8 cellular contexts compared by ENCODE assay signal in the genomic region with DNA sequence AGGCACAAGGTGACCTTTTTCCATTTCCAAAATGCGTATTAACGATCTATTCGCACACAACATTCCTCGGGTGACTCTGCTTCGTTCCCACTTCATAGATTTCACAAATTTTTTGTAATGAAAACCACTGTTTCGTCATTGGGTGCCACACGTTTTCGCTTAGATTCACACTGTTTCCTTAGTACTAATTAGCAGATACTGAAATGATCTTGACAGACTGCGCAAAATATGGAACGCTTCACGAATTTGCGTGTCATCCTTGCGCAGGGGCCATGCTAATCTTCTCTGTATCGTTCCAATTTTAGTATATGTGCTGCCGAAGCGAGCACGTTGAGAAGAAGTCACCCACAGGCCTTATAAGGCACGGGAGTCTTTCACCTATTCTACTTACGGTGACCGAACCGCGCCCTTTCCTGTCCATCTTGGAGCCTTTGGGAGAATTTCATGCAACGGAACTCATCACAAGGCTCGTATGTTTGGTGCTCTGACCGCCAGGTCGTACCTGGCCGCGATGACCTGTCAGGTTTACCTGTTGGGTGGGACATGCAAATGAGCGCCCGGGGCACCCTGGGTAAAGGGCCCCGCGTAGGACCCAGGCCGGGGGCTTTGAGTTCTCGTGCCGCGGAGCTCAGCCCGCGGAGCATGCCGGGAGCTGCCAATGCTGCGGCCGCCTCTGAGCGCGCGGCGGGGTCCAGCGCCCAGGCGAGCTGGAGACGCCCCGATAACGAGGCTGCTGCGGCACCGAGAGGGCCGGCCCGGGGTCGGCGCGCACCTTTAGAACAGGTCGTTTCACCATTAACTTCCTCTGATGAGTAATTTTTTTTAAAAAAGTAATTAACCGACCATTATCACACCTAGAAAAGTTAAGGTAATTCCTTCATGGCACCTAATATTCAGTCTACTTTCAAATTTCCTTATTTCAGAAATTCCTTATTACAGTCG. TPM values are rescaled to one million over a fixed set of nuclear protein-coding genes. Genes with fewer than 3 reads are reported as not detected.
DNase-seq lines count a peak whose midpoint lies in the region; FAIRE-seq lines count a peak whose summit lies in the region.

A gene (minus strand): TSS at position 329 of the 942 bp plus-strand sequence.

- H3K23ac ChIP-seq in neuronal stem cell (ENCODE audit: low read depth, low read length, poor library complexity), result no peak within 1 kb of the TSS

- peak within 1 kb of the TSS; percentile 88 for H3K4me2 ChIP-seq in neuronal stem cell (ENCODE audit: insufficient read depth, low read length, poor library complexity, severe bottlenecking)

- H3K14ac ChIP-seq in neuronal stem cell (ENCODE audit: low read length), result no peak within 1 kb of the TSS

- no peak within 1 kb of the TSS for H3K4ac ChIP-seq in neuronal stem cell (ENCODE audit: low read length)

- H4K91ac ChIP-seq in neuronal stem cell (ENCODE audit: low read depth, low read length, poor library complexity), result no peak within 1 kb of the TSS

- H3K4me1 ChIP-seq in neuronal stem cell (ENCODE audit: control insufficient read depth in 2 of 2, insufficient read depth in 1 of 2, low read depth in 1 of 2, low read length in 2 of 2) (no peaks in the 10 kb centered on the region), subcutaneous abdominal adipose tissue (ENCODE audit: control insufficient read depth in 5 of 5, insufficient read depth in 5 of 5, low read length in 5 of 5) (peaks cover 3 to 38% (median 33%) of the 10 kb centered on the region in 5 donors)

- no peak within 1 kb of the TSS for H2BK15ac ChIP-seq in neuronal stem cell (ENCODE audit: low read length)

- peak within 1 kb of the TSS; percentile 82 for H3K9ac ChIP-seq in neuronal stem cell (ENCODE audit: low read depth, low read length, poor library complexity)
- peak within 1 kb of the TSS; percentile 12 to 90 (median 84) for H3K9ac ChIP-seq in subcutaneous abdominal adipose tissue (ENCODE audit: low read length in 5 of 5)

- H3K27ac ChIP-seq in neuronal stem cell (replicated peaks; ENCODE audit: low read length) (no peak within 1 kb of the TSS), subcutaneous abdominal adipose tissue (ENCODE audit: low read depth, low read length) (peak within 1 kb of the TSS; percentile 79)

- no peak within 1 kb of the TSS for H2BK120ac ChIP-seq in neuronal stem cell (ENCODE audit: low read depth, low read length)

- H2AK5ac ChIP-seq in neuronal stem cell (ENCODE audit: low read depth, low read length), result no peak within 1 kb of the TSS

- no peak for FAIRE-seq in frontal cortex (lab: Jason Lieb, UNC)

- no peak within 1 kb of the TSS for H2BK5ac ChIP-seq in neuronal stem cell (ENCODE audit: low read length)

- peak; percentile 91 for DNase-seq in ELR (ENCODE audit: low read depth)
- DNase-seq in H7, result peak; percentile 89
- peak; percentile 90 for DNase-seq in LoVo (ENCODE audit: low spot score)
- peak; percentile 79 for DNase-seq in SHP77 treated with DMSO at 0.1 percent for 48 hours (lab: John Stamatoyannopoulos, UW)
- DNase-seq in activated naive CD4-positive, alpha-beta T cell (lab: John Stamatoyannopoulos, UW), result peak; percentile 69 to 85 (median 80)
- DNase-seq in frontal cortex (ENCODE audit: low spot score in 2 of 2), result peak; percentile 60 to 64
- DNase-seq in neuronal stem cell (ENCODE audit: low spot score), result peak; percentile 90

- no peak within 1 kb of the TSS for H4K8ac ChIP-seq in neuronal stem cell (ENCODE audit: low read depth, low read length)

- H3K27me3 ChIP-seq in H7 (ENCODE audit: control insufficient read depth, insufficient read depth, low read length) (no peaks in the 10 kb centered on the region), neuronal stem cell (ENCODE audit: control insufficient read depth in 3 of 3, insufficient read depth in 3 of 3, low read depth in 1 of 3, low read length in 3 of 3) (peaks cover 0 to 43% (median 0%) of the 10 kb centered on the region in 3 experiments), subcutaneous abdominal adipose tissue (ENCODE audit: control insufficient read depth in 5 of 5, insufficient read depth in 4 of 5, low read length in 5 of 5) (no peaks in the 10 kb centered on the region)

- no CpG with 5 or more reads among the region's 60 CpGs for WGBS in neuronal stem cell (ENCODE audit: extremely low coverage in 2 of 2, insufficient read length in 2 of 2, insufficient replicate concordance in 1 of 2), 2 donors

- peak within 1 kb of the TSS; percentile 78 for H3K18ac ChIP-seq in neuronal stem cell (ENCODE audit: low read length)

- H2BK12ac ChIP-seq in neuronal stem cell (ENCODE audit: low read length), result no peak within 1 kb of the TSS

- no peaks in the 10 kb centered on the region for H3K79me1 ChIP-seq in neuronal stem cell (ENCODE audit: low read depth, low read length)

- peak within 1 kb of the TSS; percentile 82 for H3K4me3 ChIP-seq in H7 (ENCODE audit: insufficient read depth, low read depth, low read length)
- H3K4me3 ChIP-seq in neuronal stem cell (ENCODE audit: low read length in 2 of 2), result peak within 1 kb of the TSS; percentile 88 to 95
- H3K4me3 ChIP-seq in subcutaneous abdominal adipose tissue (ENCODE audit: low read depth in 1 of 5, low read length in 5 of 5), result peak within 1 kb of the TSS; percentile 87 to 98 (median 96)

- H2AFZ ChIP-seq in neuronal stem cell (ENCODE audit: low read length), result peak within 1 kb of the TSS; percentile 99

- H3K36me3 ChIP-seq in H7 (replicated peaks; ENCODE audit: control insufficient read depth, insufficient read depth, low read length) (no peaks in the 10 kb centered on the region), neuronal stem cell (replicated peaks in 1 of 2; ENCODE audit: control insufficient read depth in 2 of 2, insufficient read depth in 2 of 2, low read length in 2 of 2) (no peaks in the 10 kb centered on the region), subcutaneous abdominal adipose tissue (ENCODE audit: control insufficient read depth in 5 of 5, insufficient read depth in 5 of 5, low read length in 5 of 5) (no peaks in the 10 kb centered on the region)

- H3K9me3 ChIP-seq in neuronal stem cell (replicated peaks in 1 of 2; ENCODE audit: control insufficient read depth in 2 of 2, insufficient read depth in 1 of 2, low read depth in 1 of 2, low read length in 2 of 2) (no peaks in the 10 kb centered on the region), subcutaneous abdominal adipose tissue (ENCODE audit: control insufficient read depth in 5 of 5, low read length in 5 of 5) (no peaks in the 10 kb centered on the region)

RNA-seq across cellular contexts. Expression of the gene that starts here (rescaled TPM):
- not detected in 2 replicates for total RNA-seq in H7 (2014; rRNA removed; shearing (Covaris generic))
- not detected for total RNA-seq in frontal cortex
- not detected for polyA plus RNA-seq in neuronal stem cell (2013, experiment 1 of 2)
- polyA plus RNA-seq in neuronal stem cell (2013, experiment 2 of 2), result not detected

Comparison
In these comparisons a context has a peak if more than half of its experiments do, and no peak if none do; other contexts are left out.
1. Peak in DNase-seq and H3K4me3 ChIP-seq in H7; RNA of the gene not detected or under 1 TPM.
2. Peak in DNase-seq in frontal cortex; RNA of the gene not detected or under 1 TPM.